In the genomic region with DNA sequence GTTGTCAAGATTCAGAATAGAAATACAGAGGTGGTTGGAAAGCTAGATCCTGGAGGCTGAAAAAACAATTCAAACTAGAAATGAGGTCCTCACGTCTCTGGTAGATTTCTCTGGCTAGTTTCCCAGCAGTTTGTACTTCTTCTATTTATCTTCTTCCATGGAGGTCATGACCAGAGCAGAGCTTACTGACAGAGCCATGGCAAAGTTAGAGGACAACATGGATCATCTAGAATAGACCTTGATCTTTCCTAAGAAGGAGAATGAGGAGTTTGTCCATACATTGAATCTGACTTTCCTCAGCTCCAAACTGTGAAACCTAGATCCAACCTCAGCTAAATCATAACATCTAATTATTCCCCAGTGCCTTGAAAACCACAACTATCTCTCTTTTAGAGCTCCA, we compare ENCODE assay signal across 1 cellular context.
TF ChIP-seq lines count a peak whose summit lies in the region.

No MANE protein-coding gene starts in this region.

TF ChIP-seq in IMR-90, 13 proteins besides CTCF, POLR2A, EP300 and RAD21:
- no peak for TF ChIP-seq MAFK (IDR thresholded peaks at IDR 0.05; ENCODE audit: low read depth, low read length)
- TF ChIP-seq SMC3 (IDR thresholded peaks at IDR 0.05; ENCODE audit: low read depth, low read length): no peak
TF ChIP-seq in IMR-90: peak in this region for 0.
